ENCODE assay signal across 31 cellular contexts in genomic region chr18:65322895-65323294, GRCh38.
"Had no signal": no experiment of that assay in that cellular context is flagged by ENCODE, and none has a peak within 500 bp of the region (broad histone marks: within the 10 kb centered on the region; RNA-seq: fewer than 3 reads in every experiment).

No MANE protein-coding gene starts in this region.

- FAIRE-seq: islet of Langerhans, kidney had no signal

- H3K27me3 ChIP-seq: left lung, neutrophil, right atrium auricular region, right lobe of liver, tibial nerve, uterus had no signal

- H3K4me1 Mint-ChIP-seq: immature natural killer cell; naive thymus-derived CD8-positive, alpha-beta T cell; neural crest cell; stimulated activated memory B cell treated with anti-CD40 and anti-IgM and Interleukin-4, amounts not matched to agents 10 μg/mL and 1 μg/mL and 100 μg/mL, for 72 hours; stimulated activated naive CD8-positive, alpha-beta T cell treated with anti-CD3 and anti-CD28 coated beads, Interleukin-15, amount 100 ng/mL, for 72 hours had no signal

- H3K27ac Mint-ChIP-seq: immature natural killer cell; naive thymus-derived CD8-positive, alpha-beta T cell; nephron; stimulated activated memory B cell treated with anti-CD40 and anti-IgM and Interleukin-4, amounts not matched to agents 10 μg/mL and 1 μg/mL and 100 μg/mL, for 72 hours; stimulated activated naive CD8-positive, alpha-beta T cell treated with anti-CD3 and anti-CD28 coated beads, Interleukin-15, amount 100 ng/mL, for 72 hours; type B pancreatic cell had no signal

- H3K4me3 Mint-ChIP-seq: immature natural killer cell; naive thymus-derived CD8-positive, alpha-beta T cell; nephron; neural crest cell; stimulated activated memory B cell treated with anti-CD40 and anti-IgM and Interleukin-4, amounts not matched to agents 10 μg/mL and 1 μg/mL and 100 μg/mL, for 72 hours; stimulated activated naive CD8-positive, alpha-beta T cell treated with anti-CD3 and anti-CD28 coated beads, Interleukin-15, amount 100 ng/mL, for 72 hours; type B pancreatic cell had no signal

- H3K4me3 ChIP-seq: left lung, lower lobe of right lung, mucosa of descending colon, right atrium auricular region, right lobe of liver, smooth muscle cell, tibial nerve, uterus had no signal

- DNase-seq: hippocampal formation; immature natural killer cell; kidney; left colon; left lung; lower lobe of right lung; mammary epithelial cell; mesenchymal stem cell; midbrain; mucosa of descending colon; naive thymus-derived CD8-positive, alpha-beta T cell; occipital lobe; right lobe of liver; stimulated activated CD4-positive, alpha-beta T cell treated with anti-CD3 and anti-CD28 coated beads, Interleukin-1b, Interleukin-23, amount 100 ng/mL, for 48 hours; stimulated activated CD4-positive, alpha-beta T cell treated with anti-CD3 and anti-CD28 coated beads, Interleukin-2, amount 100 ng/mL, for 48 hours; stimulated activated CD4-positive, alpha-beta T cell treated with anti-CD3 and anti-CD28 coated beads, Interleukin-4, amount 100 ng/mL, for 4 hours; stimulated activated CD8-positive, alpha-beta memory T cell treated with anti-CD3 and anti-CD28 coated beads, Interleukin-4, amount 100 ng/mL, for 48 hours; stimulated activated naive CD4-positive, alpha-beta T cell treated with Interleukin-2 at 50 U/mL for 16 hours; stimulated activated naive CD8-positive, alpha-beta T cell treated with anti-CD3 and anti-CD28 coated beads, Interleukin-15, amount 100 ng/mL, for 72 hours; substantia nigra; uterus had no signal

- H3K36me3 ChIP-seq: left lung, lower lobe of right lung, neutrophil, right atrium auricular region, right lobe of liver, tibial nerve, uterus had no signal

- H3K9me3 ChIP-seq: lower lobe of right lung, mucosa of descending colon, neutrophil, right atrium auricular region, right lobe of liver, tibial nerve, uterus had no signal

- H2AFZ ChIP-seq: parathyroid adenoma had no signal

- H3K27ac ChIP-seq: left lung, lower lobe of right lung, neutrophil, parathyroid adenoma, right atrium auricular region, right lobe of liver, tibial nerve, uterus had no signal

- H3K27me3 Mint-ChIP-seq: naive thymus-derived CD8-positive, alpha-beta T cell; stimulated activated memory B cell treated with anti-CD40 and anti-IgM and Interleukin-4, amounts not matched to agents 10 μg/mL and 1 μg/mL and 100 μg/mL, for 72 hours; stimulated activated naive CD8-positive, alpha-beta T cell treated with anti-CD3 and anti-CD28 coated beads, Interleukin-15, amount 100 ng/mL, for 72 hours; type B pancreatic cell had no signal

- H3K79me2 ChIP-seq: parathyroid adenoma had no signal

- H3K4me1 ChIP-seq: left lung, lower lobe of right lung, parathyroid adenoma, right atrium auricular region, right lobe of liver, tibial nerve, uterus had no signal

- H3K9ac ChIP-seq: parathyroid adenoma had no signal

- H3K9me3 Mint-ChIP-seq: nephron, neural crest cell, type B pancreatic cell had no signal

- H3K36me3 Mint-ChIP-seq: immature natural killer cell; naive thymus-derived CD8-positive, alpha-beta T cell; stimulated activated memory B cell treated with anti-CD40 and anti-IgM and Interleukin-4, amounts not matched to agents 10 μg/mL and 1 μg/mL and 100 μg/mL, for 72 hours; type B pancreatic cell had no signal

- ATAC-seq: left colon; left lung; lower lobe of right lung; mucosa of descending colon; naive thymus-derived CD8-positive, alpha-beta T cell; right lobe of liver; stimulated activated memory B cell treated with anti-CD40 and anti-IgM and Interleukin-4, amounts not matched to agents 10 μg/mL and 1 μg/mL and 100 μg/mL, for 72 hours; stimulated activated naive CD8-positive, alpha-beta T cell treated with anti-CD3 and anti-CD28 coated beads, Interleukin-15, amount 100 ng/mL, for 72 hours had no signal

- H3K4me2 ChIP-seq: smooth muscle cell had no signal
